In the genomic region with DNA sequence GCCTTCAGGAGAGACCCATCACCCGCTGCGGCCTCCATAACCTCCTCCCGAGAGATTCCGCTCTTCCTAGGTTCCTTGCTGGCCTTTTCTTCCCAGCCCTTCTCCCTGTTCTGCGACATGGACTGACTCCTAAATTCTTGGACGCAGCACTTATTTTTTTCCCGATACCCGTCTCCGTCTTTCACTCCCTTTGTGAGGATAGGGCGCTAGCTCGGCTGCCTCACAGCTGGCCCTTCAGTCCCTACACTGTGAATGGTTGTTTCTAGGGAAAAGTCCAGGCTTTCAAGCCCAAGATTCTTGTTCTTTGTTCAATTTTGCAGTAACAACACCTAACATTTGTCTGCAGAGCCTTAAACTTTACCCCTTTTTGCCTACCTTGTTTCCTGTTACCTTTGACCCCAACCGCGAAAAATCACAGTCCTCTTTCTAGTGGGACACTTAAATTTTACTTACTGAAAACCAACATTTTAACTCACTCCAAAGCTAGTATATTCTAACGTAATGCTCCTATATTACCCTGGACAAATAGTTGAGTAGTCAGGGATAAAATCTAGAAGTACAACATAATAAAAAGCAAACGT, we compare ENCODE assay signal across 8 cellular contexts. TPM values are rescaled to one million over a fixed set of nuclear protein-coding genes. Genes with fewer than 3 reads are reported as not detected.
DNase-seq lines count a peak whose midpoint lies in the region; ATAC-seq and TF ChIP-seq lines count a peak whose summit lies in the region.

No MANE protein-coding gene starts in this region.

- CTCF ChIA-PET in activated naive CD4-positive, alpha-beta T cell treated with anti-CD3 and anti-CD28 coated beads for 36 hours (lab: Charles Lee), result interaction anchor here (0.6 to 1.3 kb wide), 2 partner anchors 69 to 80 kb away, joined by 3 to 7 read pairs; no protein-coding TSS in a partner anchor

- peaks cover 9% of the 10 kb centered on the region for H3K4me1 ChIP-seq in foreskin keratinocyte

- peaks cover 25% of the 10 kb centered on the region for H3K4me1 Mint-ChIP-seq in activated naive CD4-positive, alpha-beta T cell treated with anti-CD3 and anti-CD28 coated beads for 36 hours (ENCODE audit: low read depth)
- H3K4me1 Mint-ChIP-seq in progenitor cell of endocrine pancreas (ENCODE audit: low read depth), result peaks cover 12% of the 10 kb centered on the region

- H3K27ac ChIP-seq in VCaP (peak overlapping the region; percentile 93), foreskin keratinocyte (peak overlapping the region; percentile 61)

- TF ChIP-seq CTCF in VCaP (conservative IDR thresholded peaks at IDR 0.05) (no peak), foreskin keratinocyte (conservative IDR thresholded peaks at IDR 0.05) (no peak), progenitor cell of endocrine pancreas (IDR thresholded peaks at IDR 0.05; ENCODE audit: unreplicated experiment) (no peak)

- peak overlapping the region; percentile 98 for H3K4me3 Mint-ChIP-seq in activated naive CD4-positive, alpha-beta T cell treated with anti-CD3 and anti-CD28 coated beads for 36 hours
- peak overlapping the region; percentile 83 for H3K4me3 Mint-ChIP-seq in progenitor cell of endocrine pancreas (ENCODE audit: low read depth)

- H3K27me3 Mint-ChIP-seq in activated naive CD4-positive, alpha-beta T cell treated with anti-CD3 and anti-CD28 coated beads for 36 hours (ENCODE audit: low read depth), result no peaks in the 10 kb centered on the region
- no peaks in the 10 kb centered on the region for H3K27me3 Mint-ChIP-seq in progenitor cell of endocrine pancreas

- no peak for ATAC-seq in foreskin keratinocyte

- intact Hi-C loops in activated naive CD4-positive, alpha-beta T cell treated with anti-CD3 and anti-CD28 coated beads for 36 hours (cut with micrococcal nuclease), result loop anchor here (1.0 to 10.0 kb wide), 5 partner anchors 241 to 661 kb away; a partner anchor contains a TSS

- peaks cover 10% of the 10 kb centered on the region for H3K36me3 Mint-ChIP-seq in activated naive CD4-positive, alpha-beta T cell treated with anti-CD3 and anti-CD28 coated beads for 36 hours (ENCODE audit: low read depth)
- H3K36me3 Mint-ChIP-seq in progenitor cell of endocrine pancreas (ENCODE audit: insufficient read depth), result peaks cover 5% of the 10 kb centered on the region

- H3K9me3 Mint-ChIP-seq in activated naive CD4-positive, alpha-beta T cell treated with anti-CD3 and anti-CD28 coated beads for 36 hours, result no peaks in the 10 kb centered on the region
- no peaks in the 10 kb centered on the region for H3K9me3 Mint-ChIP-seq in progenitor cell of endocrine pancreas (ENCODE audit: low read depth)

- H3K27me3 ChIP-seq in foreskin keratinocyte, result no peaks in the 10 kb centered on the region

- peak; percentile 16 for DNase-seq in activated naive CD4-positive, alpha-beta T cell treated with anti-CD3 and anti-CD28 coated beads for 36 hours
- DNase-seq in activated naive CD4-positive, alpha-beta T cell (lab: John Stamatoyannopoulos, UW), result no peak
- DNase-seq in foreskin keratinocyte (no peak), progenitor cell of endocrine pancreas (ENCODE audit: low spot score, unreplicated experiment) (no peak), NCI-H1092 treated with DMSO at 0.1 percent for 48 hours (lab: John Stamatoyannopoulos, UW) (no peak)
- DNase-seq in stimulated activated CD4-positive, alpha-beta T cell treated with anti-CD3 and anti-CD28 coated beads, Interleukin-2, amount 100 ng/mL, for 24 hours, result no peak
- DNase-seq in stimulated activated CD4-positive, alpha-beta T cell treated with anti-CD3 and anti-CD28 coated beads, Interleukin-1b, Interleukin-23, amount 100 ng/mL, for 48 hours, result no peak

- peak overlapping the region; percentile 99 for H3K27ac Mint-ChIP-seq in activated naive CD4-positive, alpha-beta T cell treated with anti-CD3 and anti-CD28 coated beads for 36 hours
- H3K27ac Mint-ChIP-seq in progenitor cell of endocrine pancreas, result peak overlapping the region; percentile 99

RNA-seq across cellular contexts. Expression of a gene that starts 0.5 kb away (rescaled TPM):
- total RNA-seq in activated naive CD4-positive, alpha-beta T cell treated with anti-CD3 and anti-CD28 coated beads for 36 hours, result 10 to 100 TPM; 19.2 to 20.6 TPM
- 22.9 and 23.7 TPM in 2 replicates for total RNA-seq in foreskin keratinocyte
- polyA plus RNA-seq in foreskin keratinocyte, result 8.0 and 9.1 TPM in 2 replicates
- total RNA-seq in progenitor cell of endocrine pancreas, result 18.3 and 23.7 TPM in 2 replicates
